Comparison of ENCODE assay signal across 11 cellular contexts in genomic region chr11:134038897-134039470, GRCh38. TPM values are rescaled to one million over a fixed set of nuclear protein-coding genes. Genes with fewer than 3 reads are reported as not detected.
DNase-seq lines count a peak whose midpoint lies in the region; ATAC-seq and TF ChIP-seq lines count a peak whose summit lies in the region.
"Had no signal": no experiment of that assay in that cellular context is flagged by ENCODE, and none has a peak within 500 bp of the region (broad histone marks: within the 10 kb centered on the region; RNA-seq: fewer than 3 reads in every experiment).

No MANE protein-coding gene starts in this region.

- H3K36me3 ChIP-seq in ascending aorta (no peaks in the 10 kb centered on the region), mesenchymal stem cell (ENCODE audit: control insufficient read depth in 1 of 2, insufficient read depth in 2 of 2, low read depth in 1 of 2, low read length in 2 of 2) (no peaks in the 10 kb centered on the region), skeletal muscle tissue (ENCODE audit: control insufficient read depth in 3 of 3, insufficient read depth in 3 of 3, low read length in 3 of 3) (no peaks in the 10 kb centered on the region)

- WGBS in H9 (ENCODE audit: extremely low coverage, insufficient read length, low lambda C conversion rate), result no CpG with 5 or more reads among the region's 10 CpGs
- WGBS in mesenchymal stem cell, result 11% methylated on average over 8 of the region's 10 CpGs

- TF ChIP-seq CTCF in H9 (conservative IDR thresholded peaks at IDR 0.05) (no peak), ascending aorta (IDR thresholded peaks at IDR 0.05) (no peak)

- H3K23ac ChIP-seq in H9 (ENCODE audit: insufficient read length, low read depth, low read length) (no peak overlapping the region), mesenchymal stem cell (ENCODE audit: low read length in 2 of 2) (no peak overlapping the region)

- H2BK120ac ChIP-seq in H9 (ENCODE audit: low read depth, low read length, poor library complexity, severe bottlenecking) (no peak overlapping the region), mesenchymal stem cell (ENCODE audit: low read depth, low read length) (peak overlapping the region; percentile 57)

- H3K27me3 ChIP-seq in H9 (ENCODE audit: insufficient read depth, low read length), result no peaks in the 10 kb centered on the region
- H3K27me3 ChIP-seq in ascending aorta, result no peaks in the 10 kb centered on the region
- H3K27me3 ChIP-seq in mesenchymal stem cell (ENCODE audit: control insufficient read depth in 1 of 2, insufficient read depth in 1 of 2, low read length in 2 of 2), result peaks cover 19 to 33% of the 10 kb centered on the region in 2 experiments
- H3K27me3 ChIP-seq in skeletal muscle tissue (ENCODE audit: control insufficient read depth in 3 of 3, insufficient read depth in 3 of 3, low read length in 3 of 3), result peaks cover 0 to 7% (median 0%) of the 10 kb centered on the region in 3 donors

- no peaks in the 10 kb centered on the region for H3K79me2 ChIP-seq in H9 (ENCODE audit: insufficient read depth, low read length)

- H3K9me3 ChIP-seq in H9 (ENCODE audit: control insufficient read depth, low read depth, low read length), result no peaks in the 10 kb centered on the region
- no peaks in the 10 kb centered on the region for H3K9me3 ChIP-seq in ascending aorta
- no peaks in the 10 kb centered on the region for H3K9me3 ChIP-seq in mesenchymal stem cell (ENCODE audit: control insufficient read depth, low read length)
- H3K9me3 ChIP-seq in skeletal muscle tissue (ENCODE audit: control insufficient read depth in 3 of 3, low read length in 3 of 3), result no peaks in the 10 kb centered on the region

- H3K27ac ChIP-seq in H9 (ENCODE audit: insufficient read length, low read depth, low read length) (no peak overlapping the region), ascending aorta (peak overlapping the region; percentile 63 to 87), mesenchymal stem cell (ENCODE audit: low read length, poor library complexity, severe bottlenecking) (no peak overlapping the region), skeletal muscle tissue (ENCODE audit: low read depth, low read length) (peak overlapping the region; percentile 57)

- H3K23me2 ChIP-seq in H9 (ENCODE audit: insufficient read length, low read depth, low read length, poor library complexity, severe bottlenecking), result peaks cover 10% of the 10 kb centered on the region

- DNase-seq in H9 (no peak), ascending aorta (ENCODE audit: low spot score in 2 of 2) (no peak), mesenchymal stem cell (peak; percentile 83), activated gamma-delta T cell (lab: John Stamatoyannopoulos, UW) (no peak)
- DNase-seq: activated T-cell treated with anti-CD3 and anti-CD28 coated beads, Interleukin-2, amount 50 U/mL, for 48 hours; central memory CD4-positive, alpha-beta T cell; NCI-H345 had no signal

- H3K4ac ChIP-seq in H9 (ENCODE audit: low read depth, low read length) (no peak overlapping the region), mesenchymal stem cell (ENCODE audit: low read depth in 1 of 2, low read length in 2 of 2) (peak overlapping the region; percentile 58 to 82)

- peaks cover 0 to 6% (median 2%) of the 10 kb centered on the region in 3 experiments; a peak in 5 of 7 replicates for H3K36me3 Mint-ChIP-seq in H9 (ENCODE audit: insufficient read depth in 1 of 3, low read depth in 3 of 3)

- H2BK12ac ChIP-seq in H9 (ENCODE audit: insufficient read length, low read depth, low read length), result no peak overlapping the region
- peak overlapping the region; percentile 69 to 73 for H2BK12ac ChIP-seq in mesenchymal stem cell (ENCODE audit: low read length in 2 of 2)

- H3K4me1 ChIP-seq in H9 (ENCODE audit: insufficient read depth, low read length) (peaks cover 5% of the 10 kb centered on the region; the same call in 1 of the 2 replicates), ascending aorta (peaks cover 15 to 30% of the 10 kb centered on the region in 2 donors), mesenchymal stem cell (ENCODE audit: control insufficient read depth, insufficient read depth, low read depth, low read length) (peaks cover 19% of the 10 kb centered on the region), skeletal muscle tissue (ENCODE audit: control insufficient read depth in 3 of 3, insufficient read depth in 3 of 3, low read length in 3 of 3) (peaks cover 31 to 70% (median 64%) of the 10 kb centered on the region in 3 donors)

- intact Hi-C loops in ascending aorta (cut with DNase I), result no loop called here

- peak overlapping the region; percentile 21 to 64; a peak in 4 of 5 replicates for H3K4me3 Mint-ChIP-seq in H9

- H3K9ac ChIP-seq in H9 (ENCODE audit: extremely low read depth, insufficient read length, low read length) (no peak overlapping the region), mesenchymal stem cell (ENCODE audit: low read length) (no peak overlapping the region), skeletal muscle tissue (ENCODE audit: low read depth in 1 of 3, low read length in 3 of 3) (peak overlapping the region; percentile 51 to 81 (median 63))

- H3K4me3 ChIP-seq in ascending aorta, result peak overlapping the region in 1 of 2 donors; percentile 29
- H3K4me3 ChIP-seq in mesenchymal stem cell (ENCODE audit: insufficient read depth in 1 of 2, low read depth in 1 of 2, low read length in 2 of 2), result no peak overlapping the region
- peak overlapping the region; percentile 30 to 63 (median 34) for H3K4me3 ChIP-seq in skeletal muscle tissue (ENCODE audit: low read length in 3 of 3)

- H2BK15ac ChIP-seq in H9 (ENCODE audit: low read depth, low read length) (no peak overlapping the region), mesenchymal stem cell (ENCODE audit: low read depth, poor library complexity, severe bottlenecking) (peak overlapping the region; percentile 2)

- H3K9me3 Mint-ChIP-seq in H9, result no peaks in the 10 kb centered on the region

- no peak overlapping the region for H2AK5ac ChIP-seq in H9 (ENCODE audit: insufficient read length, low read length)
- no peak overlapping the region for H2AK5ac ChIP-seq in mesenchymal stem cell (ENCODE audit: low read length, severe bottlenecking)

- H3K27ac Mint-ChIP-seq in H9, result no peak overlapping the region

- no peak overlapping the region for H4K91ac ChIP-seq in H9 (ENCODE audit: insufficient read length, low read depth, low read length)
- H4K91ac ChIP-seq in mesenchymal stem cell (ENCODE audit: low read length), result peak overlapping the region; percentile 81

- peaks cover 3% of the 10 kb centered on the region for H3K27me3 Mint-ChIP-seq in H9 (ENCODE audit: low read depth)

- H3K56ac ChIP-seq in H9 (ENCODE audit: insufficient read length, low read depth, low read length), result no peak overlapping the region

- no peak overlapping the region for H3K4me2 ChIP-seq in H9 (ENCODE audit: insufficient read depth, insufficient read length, low read length)
- no peak overlapping the region for H3K4me2 ChIP-seq in mesenchymal stem cell (ENCODE audit: low read length, poor library complexity, severe bottlenecking)

- H3K14ac ChIP-seq in H9 (ENCODE audit: insufficient read depth, low read length), result no peak overlapping the region; the same call in 1 of the 2 replicates
- no peak overlapping the region for H3K14ac ChIP-seq in mesenchymal stem cell (ENCODE audit: low read length in 2 of 2)

- H4K8ac ChIP-seq in H9 (replicated peaks; ENCODE audit: insufficient read length, low read depth, low read length), result no peak overlapping the region
- peak overlapping the region; percentile 86 for H4K8ac ChIP-seq in mesenchymal stem cell (ENCODE audit: low read length)

- H2BK5ac ChIP-seq in H9 (ENCODE audit: insufficient read length, low read length) (no peak overlapping the region), mesenchymal stem cell (ENCODE audit: low read depth, low read length, poor library complexity, severe bottlenecking) (no peak overlapping the region)

- H3T11ph ChIP-seq in H9 (ENCODE audit: low read length), result no peak overlapping the region

- no peak overlapping the region for H2AFZ ChIP-seq in H9 (ENCODE audit: low read length)
- peak overlapping the region; percentile 69 for H2AFZ ChIP-seq in mesenchymal stem cell (ENCODE audit: low read depth, low read length)

- H3K79me1 ChIP-seq in H9 (ENCODE audit: insufficient read depth, low read depth, low read length, poor library complexity, severe bottlenecking) (no peaks in the 10 kb centered on the region), mesenchymal stem cell (replicated peaks; ENCODE audit: low read length, poor library complexity, severe bottlenecking) (no peaks in the 10 kb centered on the region)

- ATAC-seq in GM18868 (IDR thresholded peaks at IDR 0.05; ENCODE audit: unreplicated experiment) (no peak), GM19351 (IDR thresholded peaks at IDR 0.05; ENCODE audit: unreplicated experiment) (no peak)
- ATAC-seq: sciatic nerve had no signal

- no peaks in the 10 kb centered on the region for H4K20me1 ChIP-seq in H9 (ENCODE audit: control insufficient read depth, insufficient read depth, insufficient read length)

- H3K18ac ChIP-seq in H9 (ENCODE audit: insufficient read length, low read depth, low read length) (no peak overlapping the region), mesenchymal stem cell (ENCODE audit: low read depth in 1 of 2, low read length in 2 of 2) (peak overlapping the region; percentile 4 to 69)

- H3K4me1 Mint-ChIP-seq in H9, result peaks cover 24 to 39% of the 10 kb centered on the region in 2 experiments

- H4K5ac ChIP-seq in H9 (ENCODE audit: insufficient read length, low read depth, low read length), result no peak overlapping the region

- H2BK20ac ChIP-seq in H9 (ENCODE audit: low read depth, low read length, poor library complexity, severe bottlenecking), result no peak overlapping the region

RNA-seq across cellular contexts. Expression of gene JAM3, which starts 29.9 kb away (rescaled TPM):
- total RNA-seq in H9 (2021), result 30.0 and 36.5 TPM in 2 replicates
- 59.8 TPM for total RNA-seq in ascending aorta
- 56.5 TPM for polyA plus RNA-seq in mesenchymal stem cell (2013, experiment 1 of 2)
- polyA plus RNA-seq in mesenchymal stem cell (2013, experiment 2 of 2), result 57.3 TPM
- 65.8 TPM for total RNA-seq in skeletal muscle tissue

Comparison
In these comparisons a context has a peak if more than half of its experiments do, and no peak if none do; other contexts are left out.
1. H3K27ac ChIP-seq: peak in ascending aorta (2 of 2) and skeletal muscle tissue (single experiment); none in H9 (single experiment) and mesenchymal stem cell (single experiment).
2. H3K9ac ChIP-seq: peak in skeletal muscle tissue (3 of 3); none in H9 (single experiment) and mesenchymal stem cell (single experiment).
3. H3K4me3 ChIP-seq: peak in skeletal muscle tissue (3 of 3); none in mesenchymal stem cell (0 of 2).